In genomic region chr7:78090616-78091015, GRCh38 we compare ENCODE assay signal across 1 cellular context.
TF ChIP-seq lines count a peak whose summit lies in the region.

No MANE protein-coding gene starts in this region.

TF ChIP-seq in H1, 55 proteins besides CTCF, POLR2A, EP300 and RAD21 (continued from another document):
- TF ChIP-seq CBX8 (IDR thresholded peaks at IDR 0.05; ENCODE audit: borderline replicate concordance, low read depth, low read length) (no peak), POU5F1 (IDR thresholded peaks at IDR 0.05; ENCODE audit: low read depth, low read length) (no peak), ZNF274 (IDR thresholded peaks at IDR 0.05; ENCODE audit: borderline replicate concordance, extremely low read depth, low read length) (no peak), NANOG (IDR thresholded peaks at IDR 0.05; ENCODE audit: insufficient read depth, low read depth, low read length, poor library complexity, severe bottlenecking) (no peak), MAX (IDR thresholded peaks at IDR 0.05) (no peak), SUZ12 (IDR thresholded peaks at IDR 0.05; ENCODE audit: low read length) (no peak), KDM4A (IDR thresholded peaks at IDR 0.05; ENCODE audit: low read depth, low read length, severe bottlenecking) (no peak), RNF2 (IDR thresholded peaks at IDR 0.05; ENCODE audit: borderline replicate concordance, low read depth, low read length, missing control alignments, poor library complexity, severe bottlenecking) (no peak), TBP (IDR thresholded peaks at IDR 0.05; ENCODE audit: low read depth, low read length) (no peak), TCF12 (IDR thresholded peaks at IDR 0.05; ENCODE audit: low read depth, low read length) (no peak), ATF3 (IDR thresholded peaks at IDR 0.05; ENCODE audit: insufficient read depth, low read depth, low read length) (no peak)
